1 cellular context compared by ENCODE assay signal in genomic region chr5:177493795-177494355, GRCh38.
TF ChIP-seq lines count a peak whose summit lies in the region.

No MANE protein-coding gene starts in this region.

TF ChIP-seq in H1, 55 proteins besides CTCF, POLR2A, EP300 and RAD21:
- TF ChIP-seq POLR2AphosphoS5 (IDR thresholded peaks at IDR 0.05; ENCODE audit: low read depth, low read length) (peak; percentile 62; the same call in 1 of the 2 replicates), CHD7 (IDR thresholded peaks at IDR 0.05; ENCODE audit: insufficient replicate concordance, low read length) (no peak)
